ENCODE assay signal across 8 cellular contexts in the genomic region with DNA sequence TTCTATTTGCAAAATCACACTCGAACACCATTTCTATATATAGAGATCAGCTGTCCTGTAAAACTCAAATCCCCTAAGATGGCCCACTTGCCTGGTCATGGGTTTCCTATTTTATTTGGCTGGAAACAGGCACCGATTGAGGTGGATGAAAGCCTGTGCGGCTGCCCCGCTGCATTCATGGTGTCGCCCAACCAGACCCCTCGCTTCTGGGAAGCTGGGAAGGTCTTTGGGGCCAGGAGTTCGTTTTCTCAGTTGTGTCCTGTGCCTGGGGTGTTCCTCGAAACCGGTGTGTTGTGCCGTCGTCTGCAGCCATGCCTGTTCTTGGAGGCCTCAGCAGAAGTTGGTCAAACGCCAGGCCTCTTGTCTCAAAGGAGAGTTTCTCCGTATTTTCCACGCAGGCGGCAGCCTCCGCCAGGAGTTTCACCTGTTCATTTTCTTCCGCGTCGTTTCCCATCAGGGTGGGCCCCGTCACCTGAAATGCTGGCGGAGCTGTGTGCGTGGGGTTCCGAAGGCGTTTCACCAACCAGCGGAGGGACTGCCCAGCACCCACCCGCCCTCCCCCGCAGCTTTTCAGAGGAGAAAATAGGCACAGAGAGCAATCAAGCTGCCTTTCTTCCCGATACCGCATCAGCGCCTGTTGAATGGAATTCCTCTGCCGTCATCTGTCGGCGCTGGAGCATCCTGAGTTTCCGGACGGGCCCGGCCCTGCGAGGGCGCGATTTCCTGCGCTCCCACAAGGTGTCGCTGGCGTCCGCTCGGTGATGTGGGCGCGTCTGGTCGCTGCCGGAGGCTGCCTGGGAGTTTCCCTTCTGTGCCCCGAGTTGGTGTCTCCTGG. TPM values are rescaled to one million over a fixed set of nuclear protein-coding genes. Genes with fewer than 3 reads are reported as not detected.
A peak's percentile ranks its signal among the peaks of the same experiment; 100 is the strongest.
DNase-seq lines count a peak whose midpoint lies in the region; ATAC-seq and TF ChIP-seq lines count a peak whose summit lies in the region.

No MANE protein-coding gene starts in this region.

- no peaks in the 10 kb centered on the region for H3K9me2 ChIP-seq in neural cell (ENCODE audit: insufficient read depth, low read length)

- H2AFZ ChIP-seq in neural cell (ENCODE audit: low read depth, low read length) = no peak overlapping the region

- H3K4me3 Mint-ChIP-seq in activated T-helper 17 cell treated with anti-CD3 and anti-CD28 coated beads, Interleukin-2, amount 50 U/mL, for 72 hours = peak overlapping the region; percentile 34

- H3K4me2 ChIP-seq in neural cell (ENCODE audit: low read length) = no peak overlapping the region

- peak; percentile 87 for TF ChIP-seq CTCF in foreskin fibroblast (IDR thresholded peaks at IDR 0.05; ENCODE audit: low read depth, low read length)
- peak; percentile 90 for TF ChIP-seq CTCF in neural cell (IDR thresholded peaks at IDR 0.05; ENCODE audit: poor library complexity, severe bottlenecking)

- H3K36me3 Mint-ChIP-seq in activated T-helper 17 cell treated with anti-CD3 and anti-CD28 coated beads, Interleukin-2, amount 50 U/mL, for 72 hours (ENCODE audit: low read depth) = peaks cover 25% of the 10 kb centered on the region

- TF ChIP-seq RAD21 in neural cell (conservative IDR thresholded peaks at IDR 0.05) = peak; percentile 89

- H3K4me1 ChIP-seq in NT2/D1 (ENCODE audit: insufficient read depth, insufficient read length) = peaks cover 6% of the 10 kb centered on the region

- H3K27me3 ChIP-seq in NT2/D1 (ENCODE audit: insufficient read depth, insufficient read length) = peaks cover 2% of the 10 kb centered on the region
- H3K27me3 ChIP-seq in neural cell (ENCODE audit: insufficient read depth, low read depth, low read length) = no peaks in the 10 kb centered on the region

- ATAC-seq in GM18511 (IDR thresholded peaks at IDR 0.05; ENCODE audit: unreplicated experiment) = peak; percentile 62
- ATAC-seq in HG02938 (IDR thresholded peaks at IDR 0.05; ENCODE audit: unreplicated experiment) = peak; percentile 51
- peak; percentile 94 for ATAC-seq in activated T-helper 17 cell treated with anti-CD3 and anti-CD28 coated beads, Interleukin-2, amount 50 U/mL, for 72 hours (replicated peaks)

- peaks cover 12% of the 10 kb centered on the region for H3K4me1 Mint-ChIP-seq in activated T-helper 17 cell treated with anti-CD3 and anti-CD28 coated beads, Interleukin-2, amount 50 U/mL, for 72 hours

- H3K27ac Mint-ChIP-seq in activated T-helper 17 cell treated with anti-CD3 and anti-CD28 coated beads, Interleukin-2, amount 50 U/mL, for 72 hours = peak overlapping the region; percentile 62

- H3K79me2 ChIP-seq in neural cell (replicated peaks; ENCODE audit: insufficient read depth, low read length) = no peaks in the 10 kb centered on the region

- no peak overlapping the region for H3K4me3 ChIP-seq in NT2/D1 (ENCODE audit: insufficient read length, low read depth)
- H3K4me3 ChIP-seq in foreskin fibroblast (ENCODE audit: low read depth in 1 of 2, low read length in 2 of 2) = no peak overlapping the region
- no peak overlapping the region for H3K4me3 ChIP-seq in neural cell (ENCODE audit: low read length)

- no peak for TF ChIP-seq EP300 in neural cell (conservative IDR thresholded peaks at IDR 0.05; ENCODE audit: poor library complexity, severe bottlenecking)

- no peaks in the 10 kb centered on the region for H3F3A ChIP-seq in neural cell (ENCODE audit: insufficient read depth, low read length, poor library complexity, severe bottlenecking)

- H3K27ac ChIP-seq in neural cell (ENCODE audit: low read length) = no peak overlapping the region

- H4K20me1 ChIP-seq in neural cell (ENCODE audit: insufficient read depth) = no peaks in the 10 kb centered on the region

- H3K9ac ChIP-seq in NT2/D1 (ENCODE audit: insufficient read length, low read depth) (peak overlapping the region; percentile 44), neural cell (ENCODE audit: low read length) (no peak overlapping the region)

- DNase-seq in NT2/D1 (ENCODE audit: low read depth, low spot score) = peak; percentile 71
- DNase-seq in foreskin fibroblast = peak; percentile 48 to 79
- DNase-seq in stromal cell of bone marrow (ENCODE audit: low read depth) = peak; percentile 40
- DNase-seq in NCI-H2029 (lab: John Stamatoyannopoulos, UW) = no peak

- H3K9me3 Mint-ChIP-seq in activated T-helper 17 cell treated with anti-CD3 and anti-CD28 coated beads, Interleukin-2, amount 50 U/mL, for 72 hours = no peaks in the 10 kb centered on the region

- H3K9me3 ChIP-seq in NT2/D1 (ENCODE audit: insufficient read depth, low read length) (no peaks in the 10 kb centered on the region), neural cell (ENCODE audit: low read length) (no peaks in the 10 kb centered on the region)

- H3K36me3 ChIP-seq in NT2/D1 (ENCODE audit: insufficient read depth, insufficient read length, low read length) (peaks cover 9% of the 10 kb centered on the region), neural cell (ENCODE audit: insufficient read depth, low read length) (no peaks in the 10 kb centered on the region)

- H3K27me3 Mint-ChIP-seq in activated T-helper 17 cell treated with anti-CD3 and anti-CD28 coated beads, Interleukin-2, amount 50 U/mL, for 72 hours = no peaks in the 10 kb centered on the region

TF ChIP-seq in neural cell, 6 proteins besides CTCF, POLR2A, EP300 and RAD21:
- TF ChIP-seq, protein P1, sequence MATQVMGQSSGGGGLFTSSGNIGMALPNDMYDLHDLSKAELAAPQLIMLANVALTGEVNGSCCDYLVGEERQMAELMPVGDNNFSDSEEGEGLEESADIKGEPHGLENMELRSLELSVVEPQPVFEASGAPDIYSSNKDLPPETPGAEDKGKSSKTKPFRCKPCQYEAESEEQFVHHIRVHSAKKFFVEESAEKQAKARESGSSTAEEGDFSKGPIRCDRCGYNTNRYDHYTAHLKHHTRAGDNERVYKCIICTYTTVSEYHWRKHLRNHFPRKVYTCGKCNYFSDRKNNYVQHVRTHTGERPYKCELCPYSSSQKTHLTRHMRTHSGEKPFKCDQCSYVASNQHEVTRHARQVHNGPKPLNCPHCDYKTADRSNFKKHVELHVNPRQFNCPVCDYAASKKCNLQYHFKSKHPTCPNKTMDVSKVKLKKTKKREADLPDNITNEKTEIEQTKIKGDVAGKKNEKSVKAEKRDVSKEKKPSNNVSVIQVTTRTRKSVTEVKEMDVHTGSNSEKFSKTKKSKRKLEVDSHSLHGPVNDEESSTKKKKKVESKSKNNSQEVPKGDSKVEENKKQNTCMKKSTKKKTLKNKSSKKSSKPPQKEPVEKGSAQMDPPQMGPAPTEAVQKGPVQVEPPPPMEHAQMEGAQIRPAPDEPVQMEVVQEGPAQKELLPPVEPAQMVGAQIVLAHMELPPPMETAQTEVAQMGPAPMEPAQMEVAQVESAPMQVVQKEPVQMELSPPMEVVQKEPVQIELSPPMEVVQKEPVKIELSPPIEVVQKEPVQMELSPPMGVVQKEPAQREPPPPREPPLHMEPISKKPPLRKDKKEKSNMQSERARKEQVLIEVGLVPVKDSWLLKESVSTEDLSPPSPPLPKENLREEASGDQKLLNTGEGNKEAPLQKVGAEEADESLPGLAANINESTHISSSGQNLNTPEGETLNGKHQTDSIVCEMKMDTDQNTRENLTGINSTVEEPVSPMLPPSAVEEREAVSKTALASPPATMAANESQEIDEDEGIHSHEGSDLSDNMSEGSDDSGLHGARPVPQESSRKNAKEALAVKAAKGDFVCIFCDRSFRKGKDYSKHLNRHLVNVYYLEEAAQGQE (IDR thresholded peaks at IDR 0.05; ENCODE audit: borderline replicate concordance) = no peak
- peak; percentile 85 for TF ChIP-seq SMC3 (conservative IDR thresholded peaks at IDR 0.05; ENCODE audit: poor library complexity)

RNA-seq across cellular contexts. Expression of a gene that starts 17.1 kb away (rescaled TPM):
- 10 to 100 TPM; 20.3 to 79.3 TPM for total RNA-seq in activated T-helper 17 cell treated with anti-CD3 and anti-CD28 coated beads, Interleukin-2, amount 50 U/mL, for 72 hours
- 0.37 TPM in 1 of 2 replicates, not detected in the other for polyA plus RNA-seq in neural cell
- polyA minus RNA-seq in neural cell = 0.81 and 1.7 TPM in 2 replicates
